Comparison of ENCODE assay signal across 9 cellular contexts in genomic region chr13:110774490-110774889, GRCh38.
"Had no signal": no experiment of that assay in that cellular context is flagged by ENCODE, and none has a peak within 500 bp of the region (broad histone marks: within the 10 kb centered on the region; RNA-seq: fewer than 3 reads in every experiment).

No MANE protein-coding gene starts in this region.

- H3K4me3 ChIP-seq: GM23248, GM23338, HAP-1 had no signal

- H3K4me2 ChIP-seq: GM23338 had no signal

- DNase-seq: GM23248, GOT3, H7, H9, HCEC 1CT, HFFc6 had no signal

- H3K36me3 ChIP-seq: HAP-1 had no signal

- H3K9me3 Mint-ChIP-seq: GM23338, H9, HFFc6 had no signal

- H3K27ac ChIP-seq: GM23248 had no signal

- H3K4me1 ChIP-seq: HAP-1 had no signal

- H3K27ac Mint-ChIP-seq: GM23338, H9, HFFc6 had no signal

- H3K4me3 Mint-ChIP-seq: GM23338, H9, HFFc6 had no signal

- ATAC-seq: GM23338, HCT116 had no signal

- H2AFZ ChIP-seq: GM23248, GM23338 had no signal

- H3K9ac ChIP-seq: GM23248 had no signal

- H3K9me3 ChIP-seq: HAP-1 had no signal
